In genomic region chr10:3820255-3820654, GRCh38 we compare ENCODE assay signal across 21 cellular contexts. TPM values are rescaled to one million over a fixed set of nuclear protein-coding genes. Genes with fewer than 3 reads are reported as not detected.
DNase-seq lines count a peak whose midpoint lies in the region; ATAC-seq, FAIRE-seq and TF ChIP-seq lines count a peak whose summit lies in the region.
"Had no signal": no experiment of that assay in that cellular context is flagged by ENCODE, and none has a peak within 500 bp of the region (broad histone marks: within the 10 kb centered on the region; RNA-seq: fewer than 3 reads in every experiment).

No MANE protein-coding gene starts in this region.

- H3K36me3 ChIP-seq in Caco-2 (ENCODE audit: control insufficient read depth, insufficient read depth, low read length) (no peaks in the 10 kb centered on the region), IMR-90 (ENCODE audit: control insufficient read depth, insufficient read depth, low read length) (no peaks in the 10 kb centered on the region), mesendoderm (ENCODE audit: control insufficient read depth, insufficient read depth, low read length) (no peaks in the 10 kb centered on the region)
- H3K36me3 ChIP-seq: BE2C had no signal

- no peak for DNase-seq in Caco-2
- DNase-seq in IMR-90, result no peak
- DNase-seq in cardiac fibroblast (ENCODE audit: low read depth in 2 of 2), result peak; percentile 67 to 69
- DNase-seq in mesendoderm, result no peak
- no peak for DNase-seq in NCI-H226
- DNase-seq in CD4-positive, alpha-beta T cell, result no peak
- DNase-seq in frontal cortex (ENCODE audit: low spot score in 2 of 2), result no peak
- DNase-seq in activated CD4-positive, alpha-beta T cell treated with anti-CD3 and anti-CD28 coated beads for 36 hours, result no peak
- DNase-seq: activated CD4-positive, CD25-positive, alpha-beta regulatory T cell treated with anti-CD3 and anti-CD28 coated beads, Interleukin-2, amount 50 U/mL, for 72 hours; activated T-cell treated with anti-CD3 and anti-CD28 coated beads, Interleukin-2, amount 50 U/mL, for 72 hours; BE2C; COR-L47; effector memory CD8-positive, alpha-beta T cell; H9; NCI-H1417; NCI-H510A treated with DMSO at 0.1 percent for 48 hours; stimulated activated CD4-positive, alpha-beta T cell treated with anti-CD3 and anti-CD28 coated beads, Interleukin-4, amount 100 ng/mL, for 24 hours; stimulated activated naive CD8-positive, alpha-beta T cell treated with anti-CD3 and anti-CD28 coated beads, Interleukin-15, amount 100 ng/mL, for 72 hours had no signal

- no peaks in the 10 kb centered on the region for H3K36me3 Mint-ChIP-seq in Caco-2 (ENCODE audit: insufficient read depth, unreplicated experiment)
- no peaks in the 10 kb centered on the region for H3K36me3 Mint-ChIP-seq in CD4-positive, alpha-beta T cell (ENCODE audit: low read depth)
- H3K36me3 Mint-ChIP-seq in activated CD4-positive, alpha-beta T cell treated with anti-CD3 and anti-CD28 coated beads for 36 hours (ENCODE audit: low read depth), result peaks cover 2% of the 10 kb centered on the region
- H3K36me3 Mint-ChIP-seq: activated naive CD4-positive, alpha-beta T cell treated with anti-CD3 and anti-CD28 coated beads, Interleukin-2, amount 50 U/mL, for 24 hours; type B pancreatic cell had no signal

- H2AK9ac ChIP-seq in IMR-90 (replicated peaks; ENCODE audit: low read depth, low read length, poor library complexity), result peak overlapping the region; percentile 20

- no peak overlapping the region for H3K9ac ChIP-seq in IMR-90 (ENCODE audit: low read depth, low read length)
- no peak overlapping the region for H3K9ac ChIP-seq in mesendoderm (ENCODE audit: low read length)

- no peak for TF ChIP-seq RAD21 in IMR-90 (IDR thresholded peaks at IDR 0.05; ENCODE audit: low read length)

- no peak overlapping the region for H3K18ac ChIP-seq in IMR-90 (ENCODE audit: low read depth, low read length)
- H3K18ac ChIP-seq in mesendoderm (ENCODE audit: low read length), result peak overlapping the region; percentile 6

- peak overlapping the region; percentile 18; the same call in 1 of the 2 replicates for H3K4ac ChIP-seq in IMR-90 (ENCODE audit: low read depth, low read length)
- H3K4ac ChIP-seq in mesendoderm (ENCODE audit: low read depth, low read length), result no peak overlapping the region

- no peaks in the 10 kb centered on the region; the same call in 1 of the 2 replicates for H3K9me3 ChIP-seq in Caco-2
- no peaks in the 10 kb centered on the region for H3K9me3 ChIP-seq in IMR-90 (ENCODE audit: control insufficient read depth, insufficient read depth, low read length)
- H3K9me3 ChIP-seq in CD4-positive, alpha-beta T cell (ENCODE audit: control insufficient read depth, low read length), result no peaks in the 10 kb centered on the region
- H3K9me3 ChIP-seq: BE2C had no signal

- H3K9me1 ChIP-seq in IMR-90 (ENCODE audit: insufficient read depth, low read length), result 0 out of 2 replicates have a peak, but pooled peaks cover under 1% of the 10 kb centered on the region

- H3K14ac ChIP-seq in IMR-90 (replicated peaks; ENCODE audit: low read depth, low read length), result 0 out of 2 replicates have a peak overlapping the region, but pooled peaks have one; percentile 19

- H3K4me3 ChIP-seq in Caco-2 (ENCODE audit: low read depth, low read length), result no peak overlapping the region
- no peak overlapping the region for H3K4me3 ChIP-seq in IMR-90 (ENCODE audit: insufficient read depth, low read depth, low read length)
- H3K4me3 ChIP-seq in cardiac fibroblast (replicated peaks in 1 of 2; ENCODE audit: low read depth in 2 of 2, low read length in 2 of 2), result no peak overlapping the region
- no peak overlapping the region for H3K4me3 ChIP-seq in mesendoderm (ENCODE audit: low read length)

- H3K27ac Mint-ChIP-seq in Caco-2 (ENCODE audit: unreplicated experiment), result peak overlapping the region; percentile 61
- H3K27ac Mint-ChIP-seq in CD4-positive, alpha-beta T cell, result no peak overlapping the region
- no peak overlapping the region for H3K27ac Mint-ChIP-seq in activated CD4-positive, alpha-beta T cell treated with anti-CD3 and anti-CD28 coated beads for 36 hours
- H3K27ac Mint-ChIP-seq: activated naive CD4-positive, alpha-beta T cell treated with anti-CD3 and anti-CD28 coated beads, Interleukin-2, amount 50 U/mL, for 24 hours; activated T-cell treated with anti-CD3 and anti-CD28 coated beads, Interleukin-2, amount 50 U/mL, for 72 hours; effector memory CD8-positive, alpha-beta T cell; H9; type B pancreatic cell had no signal

- no peaks in the 10 kb centered on the region for H3K79me1 ChIP-seq in IMR-90 (ENCODE audit: low read depth in 1 of 2, low read length in 2 of 2)
- no peaks in the 10 kb centered on the region for H3K79me1 ChIP-seq in mesendoderm (ENCODE audit: low read length)

- no peaks in the 10 kb centered on the region for H4K20me1 ChIP-seq in IMR-90 (ENCODE audit: insufficient read depth, low read length)

- BruUV-seq in Caco-2 (replicated peaks; lab: Mats Ljungman, UMichigan) (no TSS peak), IMR-90 (replicated peaks; lab: Mats Ljungman, UMichigan) (no TSS peak)

- in situ Hi-C loops in IMR-90 (cut with MboI; ENCODE audit: low sequenced_read_pairs), result no loop called here

- H2AFZ ChIP-seq in IMR-90 (replicated peaks; ENCODE audit: low read length, poor library complexity), result no peak overlapping the region

- H4K8ac ChIP-seq in IMR-90 (ENCODE audit: low read depth in 2 of 2, low read length in 2 of 2) (no peak overlapping the region), mesendoderm (ENCODE audit: low read depth, low read length) (no peak overlapping the region)

- no peaks in the 10 kb centered on the region for H3K27me3 Mint-ChIP-seq in Caco-2 (ENCODE audit: insufficient read depth, unreplicated experiment)
- H3K27me3 Mint-ChIP-seq in CD4-positive, alpha-beta T cell, result no peaks in the 10 kb centered on the region
- H3K27me3 Mint-ChIP-seq in activated CD4-positive, alpha-beta T cell treated with anti-CD3 and anti-CD28 coated beads for 36 hours, result no peaks in the 10 kb centered on the region
- H3K27me3 Mint-ChIP-seq: activated naive CD4-positive, alpha-beta T cell treated with anti-CD3 and anti-CD28 coated beads, Interleukin-2, amount 50 U/mL, for 24 hours; effector memory CD8-positive, alpha-beta T cell; type B pancreatic cell had no signal

- H3K4me3 Mint-ChIP-seq in Caco-2 (ENCODE audit: unreplicated experiment), result no peak overlapping the region
- H3K4me3 Mint-ChIP-seq in CD4-positive, alpha-beta T cell, result no peak overlapping the region
- no peak overlapping the region for H3K4me3 Mint-ChIP-seq in activated CD4-positive, alpha-beta T cell treated with anti-CD3 and anti-CD28 coated beads for 36 hours
- H3K4me3 Mint-ChIP-seq: activated naive CD4-positive, alpha-beta T cell treated with anti-CD3 and anti-CD28 coated beads, Interleukin-2, amount 50 U/mL, for 24 hours; activated T-cell treated with anti-CD3 and anti-CD28 coated beads, Interleukin-2, amount 50 U/mL, for 72 hours; effector memory CD8-positive, alpha-beta T cell; H9; stimulated activated naive CD8-positive, alpha-beta T cell treated with anti-CD3 and anti-CD28 coated beads, Interleukin-15, amount 100 ng/mL, for 72 hours; type B pancreatic cell had no signal

- no peak for TF ChIP-seq CTCF in Caco-2 (IDR thresholded peaks at IDR 0.05; ENCODE audit: insufficient read depth in 1 of 2, low read depth in 1 of 2, low read length in 1 of 2, severe bottlenecking in 1 of 2, unreplicated experiment in 1 of 2)
- TF ChIP-seq CTCF in IMR-90 (conservative IDR thresholded peaks at IDR 0.05; ENCODE audit: low read depth, low read length), result no peak
- TF ChIP-seq CTCF in cardiac fibroblast (IDR thresholded peaks at IDR 0.05; ENCODE audit: low read depth, low read length), result no peak
- no peak for TF ChIP-seq CTCF in CD4-positive, alpha-beta T cell (IDR thresholded peaks at IDR 0.05)

- dilution Hi-C loops in IMR-90 (cut with HindIII; ENCODE audit: low sequenced_read_pairs, unreplicated experiment), result no loop called here

- POLR2A ChIA-PET in Caco-2 (lab: Charles Lee), result interaction anchor here (0.8 to 1.5 kb wide), 2 partner anchors 10 to 32 kb away, joined by 3 to 6 read pairs; no protein-coding TSS in a partner anchor
- POLR2A ChIA-PET in IMR-90 (lab: Charles Lee; ENCODE audit: unreplicated experiment), result no interaction called here
- POLR2A ChIA-PET in CD4-positive, alpha-beta T cell (lab: Charles Lee), result interaction anchor here (1.9 kb wide), 1 partner anchor 35 kb away, joined by 7 read pairs; the partner anchor contains the start of gene KLF6
- POLR2A ChIA-PET in activated CD4-positive, alpha-beta T cell treated with anti-CD3 and anti-CD28 coated beads for 36 hours (lab: Charles Lee), result no interaction called here

- peaks cover 6% of the 10 kb centered on the region for H3K9me3 Mint-ChIP-seq in Caco-2 (ENCODE audit: unreplicated experiment)
- H3K9me3 Mint-ChIP-seq in CD4-positive, alpha-beta T cell, result no peaks in the 10 kb centered on the region
- peaks cover 2% of the 10 kb centered on the region for H3K9me3 Mint-ChIP-seq in activated CD4-positive, alpha-beta T cell treated with anti-CD3 and anti-CD28 coated beads for 36 hours (ENCODE audit: low read depth)
- H3K9me3 Mint-ChIP-seq: activated naive CD4-positive, alpha-beta T cell treated with anti-CD3 and anti-CD28 coated beads, Interleukin-2, amount 50 U/mL, for 24 hours; effector memory CD8-positive, alpha-beta T cell; H9; stimulated activated naive CD8-positive, alpha-beta T cell treated with anti-CD3 and anti-CD28 coated beads, Interleukin-15, amount 100 ng/mL, for 72 hours had no signal

- peak overlapping the region; percentile 27; the same call in 1 of the 2 replicates for H2BK20ac ChIP-seq in IMR-90 (ENCODE audit: low read depth, low read length)

- H2AK5ac ChIP-seq in IMR-90 (ENCODE audit: low read depth, low read length) (peak overlapping the region; percentile 51), mesendoderm (ENCODE audit: low read length) (no peak overlapping the region)

- H4K5ac ChIP-seq in IMR-90 (ENCODE audit: low read depth, low read length) (no peak overlapping the region), mesendoderm (ENCODE audit: low read length) (no peak overlapping the region)

- H3K27me3 ChIP-seq in Caco-2 (replicated peaks; ENCODE audit: control insufficient read depth, insufficient read depth, low read length), result no peaks in the 10 kb centered on the region
- no peaks in the 10 kb centered on the region for H3K27me3 ChIP-seq in IMR-90 (ENCODE audit: control insufficient read depth, insufficient read depth, low read length)
- no peaks in the 10 kb centered on the region for H3K27me3 ChIP-seq in mesendoderm (ENCODE audit: insufficient read depth, low read length, poor library complexity)
- no peaks in the 10 kb centered on the region for H3K27me3 ChIP-seq in CD4-positive, alpha-beta T cell (ENCODE audit: control insufficient read depth, insufficient read depth, low read length)
- H3K27me3 ChIP-seq: BE2C had no signal

- peaks cover 53% of the 10 kb centered on the region for H3K4me1 Mint-ChIP-seq in Caco-2 (ENCODE audit: low read depth, unreplicated experiment)
- H3K4me1 Mint-ChIP-seq in CD4-positive, alpha-beta T cell (ENCODE audit: low read depth), result peaks cover 4% of the 10 kb centered on the region
- H3K4me1 Mint-ChIP-seq in activated CD4-positive, alpha-beta T cell treated with anti-CD3 and anti-CD28 coated beads for 36 hours, result peaks cover 11% of the 10 kb centered on the region

- 87% methylated on average over 5 of the region's 10 CpGs; no CpG with 5 or more reads in 1 of the 2 experiments for WGBS in IMR-90 (ENCODE audit: extremely low coverage in 2 of 2, insufficient read length in 1 of 2), 2 experiments
- no CpG with 5 or more reads among the region's 10 CpGs for WGBS in mesendoderm (ENCODE audit: extremely low coverage, insufficient coverage, low lambda C conversion rate)

- CTCF ChIA-PET in Caco-2 (lab: Charles Lee) (no interaction called here), IMR-90 (lab: Yijun Ruan, JAX) (no interaction called here)
- CTCF ChIA-PET in CD4-positive, alpha-beta T cell (lab: Charles Lee), result no interaction called here
- CTCF ChIA-PET in activated CD4-positive, alpha-beta T cell treated with anti-CD3 and anti-CD28 coated beads for 36 hours (lab: Charles Lee), result no interaction called here

- H2BK15ac ChIP-seq in IMR-90 (ENCODE audit: low read depth, low read length) (no peak overlapping the region), mesendoderm (replicated peaks; ENCODE audit: low read depth) (no peak overlapping the region)

- H3K79me2 ChIP-seq in mesendoderm (ENCODE audit: control insufficient read depth, insufficient read depth, low read length), result no peaks in the 10 kb centered on the region

- H4K91ac ChIP-seq in IMR-90 (ENCODE audit: insufficient read depth, low read depth, low read length), result no peak overlapping the region

- peaks cover 49% of the 10 kb centered on the region for H3K4me1 ChIP-seq in Caco-2
- peaks cover 2% of the 10 kb centered on the region; the same call in 1 of the 2 replicates for H3K4me1 ChIP-seq in IMR-90 (ENCODE audit: control insufficient read depth, insufficient read depth, low read length)
- no peaks in the 10 kb centered on the region for H3K4me1 ChIP-seq in mesendoderm (ENCODE audit: control insufficient read depth, low read depth, low read length)

- FAIRE-seq in frontal cortex (lab: Jason Lieb, UNC), result no peak
- FAIRE-seq: G401.6 had no signal

- no peak for TF ChIP-seq POLR2A in IMR-90 (IDR thresholded peaks at IDR 0.05; ENCODE audit: low read depth, low read length)

- H2BK5ac ChIP-seq in IMR-90 (ENCODE audit: low read depth, low read length, poor library complexity, severe bottlenecking) (no peak overlapping the region), mesendoderm (ENCODE audit: low read length) (no peak overlapping the region)

- no peak overlapping the region for H3K27ac ChIP-seq in IMR-90 (ENCODE audit: insufficient read depth, low read length)
- no peak overlapping the region for H3K27ac ChIP-seq in mesendoderm (ENCODE audit: low read depth, low read length)
- H3K27ac ChIP-seq in CD4-positive, alpha-beta T cell (ENCODE audit: low read depth, low read length), result no peak overlapping the region

- H3K56ac ChIP-seq in IMR-90 (ENCODE audit: extremely low read depth, insufficient read depth, low read length) (no peak overlapping the region), mesendoderm (ENCODE audit: low read length) (no peak overlapping the region)

- 0 out of 2 replicates have a peak overlapping the region, but pooled peaks have one; percentile 23 for H2BK120ac ChIP-seq in IMR-90 (ENCODE audit: low read depth, low read length)
- H2BK120ac ChIP-seq in mesendoderm (ENCODE audit: low read depth, low read length), result no peak overlapping the region

- H3K23ac ChIP-seq in IMR-90 (ENCODE audit: low read depth, low read length) (no peak overlapping the region), mesendoderm (ENCODE audit: low read length) (no peak overlapping the region)

- no peak for ATAC-seq in IMR-90 (ENCODE audit: low read depth)
- no peak for ATAC-seq in CD4-positive, alpha-beta T cell (ENCODE audit: poor library complexity)
- no peak for ATAC-seq in activated CD4-positive, alpha-beta T cell treated with anti-CD3 and anti-CD28 coated beads for 36 hours
- ATAC-seq: activated T-cell treated with anti-CD3 and anti-CD28 coated beads, Interleukin-2, amount 50 U/mL, for 72 hours; effector memory CD8-positive, alpha-beta T cell; stimulated activated naive CD8-positive, alpha-beta T cell treated with anti-CD3 and anti-CD28 coated beads, Interleukin-15, amount 100 ng/mL, for 72 hours had no signal

- H3K4me2 ChIP-seq in IMR-90 (ENCODE audit: low read depth, low read length) (no peak overlapping the region), mesendoderm (ENCODE audit: low read length) (no peak overlapping the region)

- intact Hi-C loops in Caco-2 (cut with micrococcal nuclease; ENCODE audit: unreplicated experiment) (no loop called here), IMR-90 (cut with micrococcal nuclease) (no loop called here)
- intact Hi-C loops in CD4-positive, alpha-beta T cell (cut with DNase I, micrococcal nuclease), result loop anchor here in 1 of 2 experiments (2.0 kb wide), 1 partner anchor 19 kb away; no protein-coding TSS in a partner anchor
- intact Hi-C loops in activated CD4-positive, alpha-beta T cell treated with anti-CD3 and anti-CD28 coated beads for 36 hours (cut with DNase I, micrococcal nuclease), result no loop called here

RNA-seq across cellular contexts. Expression of gene KLF6, which starts 35.2 kb away (rescaled TPM):
- total RNA-seq in Caco-2 (2022), result 78.5 and 84.5 TPM in 2 replicates
- 69.0 and 98.6 TPM in 2 replicates for total RNA-seq in IMR-90 (2012; rRNA removed)
- polyA plus RNA-seq in IMR-90 (2012; rRNA removed), result 123 and 175 TPM in 2 replicates
- 70.4 and 114 TPM in 2 replicates for polyA plus RNA-seq in IMR-90 (2012; cell fraction: cytosol; rRNA removed)
- 720 and 827 TPM in 2 replicates for polyA plus RNA-seq in IMR-90 (2012; cell fraction: nucleus; rRNA removed; ENCODE audit: low replicate concordance)
- polyA plus RNA-seq in mesendoderm (2013, experiment 1 of 2), result 36.1 TPM
- polyA plus RNA-seq in mesendoderm (2013, experiment 2 of 2), result 35.3 TPM
- 100 to 1,000 TPM; 851 to 874 TPM for total RNA-seq in CD4-positive, alpha-beta T cell
- 67.3 TPM for total RNA-seq in frontal cortex
- 100 to 1,000 TPM; 107 to 114 TPM for total RNA-seq in activated CD4-positive, alpha-beta T cell treated with anti-CD3 and anti-CD28 coated beads for 36 hours

Comparison
In these comparisons a context has a peak if more than half of its experiments do, and no peak if none do; other contexts are left out.
1. DNase-seq: peak in cardiac fibroblast (2 of 2); none in Caco-2 (0 of 2), IMR-90 (single experiment), mesendoderm (single experiment), NCI-H226 (single experiment), CD4-positive, alpha-beta T cell (0 of 10), frontal cortex (0 of 2) and activated CD4-positive, alpha-beta T cell treated with anti-CD3 and anti-CD28 coated beads for 36 hours (single experiment).
2. POLR2A ChIA-PET loops: an anchor here in Caco-2 (0.8 to 1.5 kb wide) and CD4-positive, alpha-beta T cell (1.9 kb wide); none called in IMR-90 and activated CD4-positive, alpha-beta T cell treated with anti-CD3 and anti-CD28 coated beads for 36 hours.